8 cellular contexts compared by ENCODE assay signal in the genomic region with DNA sequence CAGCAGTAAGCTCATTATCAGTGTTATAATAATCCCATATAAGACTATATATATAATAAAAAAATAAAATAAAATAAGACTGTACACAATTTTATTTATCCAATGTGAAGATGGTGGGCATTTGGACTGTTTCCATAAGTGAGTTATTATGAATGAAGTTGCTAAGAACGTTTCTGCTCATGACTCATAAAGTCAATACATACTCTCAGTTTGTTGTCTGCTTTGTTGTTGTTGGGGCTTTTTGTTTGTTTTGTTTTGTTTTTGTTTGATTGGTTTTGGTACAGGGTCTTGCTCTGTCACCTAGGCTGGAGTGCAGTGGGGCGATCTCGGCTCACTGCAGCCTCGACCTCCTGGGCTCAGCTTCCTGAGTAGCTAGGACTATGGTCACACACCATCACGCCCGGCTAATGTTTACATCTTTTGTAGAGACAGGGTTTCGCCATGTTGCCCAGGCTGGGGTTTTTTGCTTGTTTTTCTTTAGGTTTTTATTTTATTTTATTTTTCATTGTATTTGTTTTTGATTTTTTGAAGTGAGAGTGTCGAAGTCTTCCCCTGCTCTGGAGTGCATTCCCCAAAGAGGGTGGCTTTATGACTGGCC. TPM values are rescaled to one million over a fixed set of nuclear protein-coding genes. Genes with fewer than 3 reads are reported as not detected.
A peak's percentile ranks its signal among the peaks of the same experiment; 100 is the strongest.
DNase-seq lines count a peak whose midpoint lies in the region; ATAC-seq and TF ChIP-seq lines count a peak whose summit lies in the region.

No MANE protein-coding gene starts in this region.

- no peaks in the 10 kb centered on the region for H3K4me1 ChIP-seq in Caco-2
- peaks cover 2% of the 10 kb centered on the region for H3K4me1 ChIP-seq in neural progenitor cell

- peak overlapping the region; percentile 91 for H3K4me3 Mint-ChIP-seq in Caco-2 (ENCODE audit: unreplicated experiment)
- H3K4me3 Mint-ChIP-seq in neural progenitor cell = peak overlapping the region; percentile 99

- peaks cover 10% of the 10 kb centered on the region for H3K27me3 Mint-ChIP-seq in Caco-2 (ENCODE audit: insufficient read depth, unreplicated experiment)
- peaks cover 44% of the 10 kb centered on the region for H3K27me3 Mint-ChIP-seq in neural progenitor cell (ENCODE audit: insufficient read depth, low read depth)

- H3K36me3 Mint-ChIP-seq in Caco-2 (ENCODE audit: insufficient read depth, unreplicated experiment) = peaks cover 69% of the 10 kb centered on the region
- peaks cover 8% of the 10 kb centered on the region for H3K36me3 Mint-ChIP-seq in neural progenitor cell

- peaks cover 33% of the 10 kb centered on the region for H3F3A ChIP-seq in neural progenitor cell (ENCODE audit: low read depth)

- POLR2A ChIA-PET in Caco-2 (lab: Charles Lee) = no interaction called here

- H3K27me3 ChIP-seq in Caco-2 (replicated peaks; ENCODE audit: control insufficient read depth, insufficient read depth, low read length) = no peaks in the 10 kb centered on the region
- H3K27me3 ChIP-seq in MG63 = no peaks in the 10 kb centered on the region
- peaks cover 27% of the 10 kb centered on the region for H3K27me3 ChIP-seq in neural progenitor cell

- peaks cover 25% of the 10 kb centered on the region for H4K20me1 ChIP-seq in neural progenitor cell (ENCODE audit: low read depth)

- DNase-seq in Caco-2 (no peak), MG63 (peak; percentile 49), choroid plexus epithelial cell (ENCODE audit: low read depth) (no peak), neural progenitor cell (ENCODE audit: low spot score) (no peak), DMS114 treated with DMSO at 0.1 percent for 48 hours (lab: John Stamatoyannopoulos, UW; ENCODE audit: unreplicated experiment) (no peak), NCI-H187 treated with DMSO at 0.1 percent for 48 hours (lab: John Stamatoyannopoulos, UW) (no peak), NCI-H2227 treated with DMSO at 0.1 percent for 48 hours (lab: John Stamatoyannopoulos, UW) (no peak), Right ventricle myocardium inferior (ENCODE audit: missing footprints) (no peak)

- CTCF ChIA-PET in Caco-2 (lab: Charles Lee) = interaction anchor here (1.6 kb wide), 1 partner anchor 14 kb away, joined by 3 read pairs; no protein-coding TSS in a partner anchor

- H3K9ac ChIP-seq in neural progenitor cell = no peak overlapping the region

- H3K27ac ChIP-seq in neural progenitor cell = no peak overlapping the region

- H3K4me3 ChIP-seq in Caco-2 (ENCODE audit: low read depth, low read length) (peak overlapping the region; percentile 39), MG63 (peak overlapping the region; percentile 87), choroid plexus epithelial cell (ENCODE audit: low read depth, low read length) (peak overlapping the region; percentile 57), neural progenitor cell (peak overlapping the region; percentile 88)

- H3K27ac Mint-ChIP-seq in Caco-2 (ENCODE audit: unreplicated experiment) = peak overlapping the region; percentile 99
- peak overlapping the region; percentile 30 for H3K27ac Mint-ChIP-seq in neural progenitor cell

- ATAC-seq in Right ventricle myocardium inferior = no peak

- TF ChIP-seq CTCF in Caco-2 (IDR thresholded peaks at IDR 0.05; ENCODE audit: insufficient read depth in 1 of 2, low read depth in 1 of 2, low read length in 1 of 2, severe bottlenecking in 1 of 2, unreplicated experiment in 1 of 2) (no peak), choroid plexus epithelial cell (conservative IDR thresholded peaks at IDR 0.05; ENCODE audit: low read depth, low read length) (no peak), neural progenitor cell (IDR thresholded peaks at IDR 0.05) (no peak)

- peak overlapping the region; percentile 97 for H3K4me2 ChIP-seq in neural progenitor cell

- intact Hi-C loops in Caco-2 (cut with micrococcal nuclease; ENCODE audit: unreplicated experiment) = loop anchor here (5.0 to 10.0 kb wide), 2 partner anchors 75 to 372 kb away; a partner anchor contains a TSS
- intact Hi-C loops in Right ventricle myocardium inferior (cut with DNase I) = loop anchor here (5.0 kb wide), 1 partner anchor 385 kb away; a partner anchor contains a TSS

- H3K9me3 ChIP-seq in Caco-2 (no peaks in the 10 kb centered on the region), MG63 (no peaks in the 10 kb centered on the region), neural progenitor cell (ENCODE audit: low read depth) (no peaks in the 10 kb centered on the region)

- H3K36me3 ChIP-seq in Caco-2 (ENCODE audit: control insufficient read depth, insufficient read depth, low read length) (no peaks in the 10 kb centered on the region), MG63 (no peaks in the 10 kb centered on the region), neural progenitor cell (no peaks in the 10 kb centered on the region)

- no TSS peak for BruUV-seq in Caco-2 (replicated peaks; lab: Mats Ljungman, UMichigan)

- H3K4me1 Mint-ChIP-seq in Caco-2 (ENCODE audit: low read depth, unreplicated experiment) = peaks cover 18% of the 10 kb centered on the region
- H3K4me1 Mint-ChIP-seq in neural progenitor cell = peaks cover 29% of the 10 kb centered on the region

- H2AFZ ChIP-seq in neural progenitor cell (replicated peaks) = peak overlapping the region; percentile 40

- no peaks in the 10 kb centered on the region for H3K79me2 ChIP-seq in neural progenitor cell (ENCODE audit: low read depth)

- H3K9me3 Mint-ChIP-seq in Caco-2 (ENCODE audit: unreplicated experiment) (no peaks in the 10 kb centered on the region), neural progenitor cell (peaks cover 24% of the 10 kb centered on the region)

RNA-seq across cellular contexts. Expression of a gene that starts 18.0 kb away (rescaled TPM):
- 0.86 and 1.0 TPM in 2 replicates for total RNA-seq in Caco-2 (2022)
- total RNA-seq in MG63 (2014; rRNA removed; shearing (Covaris generic); ENCODE audit: low replicate concordance) = 15.6 and 22.6 TPM in 2 replicates
- not detected in 2 replicates for total RNA-seq in neural progenitor cell (ENCODE audit: low replicate concordance)
- total RNA-seq in Right ventricle myocardium inferior = 14.4 TPM

RNA-seq across cellular contexts. Expression of a gene that starts 36.1 kb away (rescaled TPM):
- 23.6 and 28.7 TPM in 2 replicates for total RNA-seq in Caco-2 (2022)
- total RNA-seq in MG63 (2014; rRNA removed; shearing (Covaris generic); ENCODE audit: low replicate concordance) = 31.9 and 43.0 TPM in 2 replicates
- total RNA-seq in neural progenitor cell (ENCODE audit: low replicate concordance) = 8.1 and 24.2 TPM in 2 replicates
- total RNA-seq in Right ventricle myocardium inferior = 20.9 TPM

RNA-seq across cellular contexts. Expression of a gene that starts 39.6 kb away (rescaled TPM):
- total RNA-seq in Caco-2 (2022) (not detected in 2 replicates), neural progenitor cell (ENCODE audit: low replicate concordance) (not detected in 2 replicates), Right ventricle myocardium inferior (not detected)
- total RNA-seq in MG63 (2014; rRNA removed; shearing (Covaris generic); ENCODE audit: low replicate concordance) = not detected in 2 replicates

RNA-seq across cellular contexts. Expression of a gene that starts 56.0 kb away (rescaled TPM):
- total RNA-seq in Caco-2 (2022) (not detected in 2 replicates), neural progenitor cell (ENCODE audit: low replicate concordance) (not detected in 2 replicates), Right ventricle myocardium inferior (not detected)
- not detected in 2 replicates for total RNA-seq in MG63 (2014; rRNA removed; shearing (Covaris generic); ENCODE audit: low replicate concordance)

RNA-seq across cellular contexts. Expression of a gene that starts 56.7 kb away (rescaled TPM):
- total RNA-seq in Caco-2 (2022) (2,098 and 2,258 TPM in 2 replicates), neural progenitor cell (ENCODE audit: low replicate concordance) (2,816 and 3,567 TPM in 2 replicates), Right ventricle myocardium inferior (693 TPM)
- 8,781 and 10,327 TPM in 2 replicates for total RNA-seq in MG63 (2014; rRNA removed; shearing (Covaris generic); ENCODE audit: low replicate concordance)
